15 cellular contexts compared by ENCODE assay signal in the genomic region with DNA sequence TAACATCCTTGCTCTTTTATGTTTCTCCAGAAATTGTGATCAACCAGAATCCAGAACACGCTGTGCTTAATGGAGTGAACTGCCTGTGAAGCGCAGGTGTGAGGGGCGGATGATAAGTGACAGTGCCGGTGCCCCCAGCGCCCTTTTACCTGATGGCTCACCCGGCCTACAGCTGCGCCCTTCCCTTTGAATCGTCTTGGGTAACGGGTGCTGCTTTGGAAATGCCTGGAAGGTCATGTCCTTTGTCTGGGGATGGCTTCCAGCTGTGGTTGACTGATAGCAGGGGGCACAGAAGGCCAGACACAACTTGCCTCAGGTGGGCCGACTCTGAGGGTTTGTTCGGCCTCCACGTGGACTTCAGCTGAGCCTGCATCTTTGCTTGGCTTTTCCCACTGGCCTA.
"Had no signal": no experiment of that assay in that cellular context is flagged by ENCODE, and none has a peak within 500 bp of the region (broad histone marks: within the 10 kb centered on the region; RNA-seq: fewer than 3 reads in every experiment).

No MANE protein-coding gene starts in this region.

- ATAC-seq: activated CD4-positive, CD25-positive, alpha-beta regulatory T cell treated with anti-CD3 and anti-CD28 coated beads, Interleukin-2, amount 50 U/mL, for 24 hours; natural killer cell treated with Interleukin-12 subunit alpha and Interleukin-12 subunit beta and Interleukin-15 and Interleukin-18, amount 100 ng/mL, for 72 hours; right cardiac atrium; T-cell had no signal

- H3K27me3 ChIP-seq: cardiac muscle cell, testis, upper lobe of left lung had no signal

- H3K4me1 ChIP-seq: prostate gland had no signal

- H3K27ac Mint-ChIP-seq: activated CD4-positive, alpha-beta T cell treated with anti-CD3 and anti-CD28 coated beads, Interleukin-2, amount 10 ng/mL, durations not matched to agents 7 days and 5 days; activated naive CD8-positive, alpha-beta T cell treated with anti-CD3 and anti-CD28 coated beads for 36 hours; natural killer cell treated with Interleukin-12 subunit alpha and Interleukin-12 subunit beta and Interleukin-15 and Interleukin-18, amount 100 ng/mL, for 72 hours; T-cell had no signal

- H3K4me3 ChIP-seq: cardiac muscle cell, prostate gland, testis, upper lobe of left lung had no signal

- H3K9me3 ChIP-seq: prostate gland, testis, upper lobe of left lung had no signal

- DNase-seq: activated CD4-positive, alpha-beta T cell treated with anti-CD3 and anti-CD28 coated beads, Interleukin-2, amount 10 ng/mL, durations not matched to agents 7 days and 5 days; activated naive CD4-positive, alpha-beta T cell; activated naive CD8-positive, alpha-beta T cell treated with anti-CD3 and anti-CD28 coated beads for 36 hours; amniotic stem cell; occipital lobe; right cardiac atrium; stimulated activated CD4-positive, alpha-beta T cell treated with anti-CD3 and anti-CD28 coated beads, Interleukin-2, amount 100 ng/mL, for 48 hours; T-cell; T-helper 9 cell; testis had no signal

- H3K36me3 ChIP-seq: cardiac muscle cell, prostate gland, upper lobe of left lung had no signal

- H3K27me3 Mint-ChIP-seq: T-cell had no signal

- H3K4me3 Mint-ChIP-seq: activated CD4-positive, alpha-beta T cell treated with anti-CD3 and anti-CD28 coated beads, Interleukin-2, amount 10 ng/mL, durations not matched to agents 7 days and 5 days; activated naive CD8-positive, alpha-beta T cell treated with anti-CD3 and anti-CD28 coated beads for 36 hours; natural killer cell treated with Interleukin-12 subunit alpha and Interleukin-12 subunit beta and Interleukin-15 and Interleukin-18, amount 100 ng/mL, for 72 hours; T-cell had no signal

- H3K36me3 Mint-ChIP-seq: activated naive CD8-positive, alpha-beta T cell treated with anti-CD3 and anti-CD28 coated beads for 36 hours; natural killer cell treated with Interleukin-12 subunit alpha and Interleukin-12 subunit beta and Interleukin-15 and Interleukin-18, amount 100 ng/mL, for 72 hours; T-cell had no signal

- H3K27ac ChIP-seq: cardiac muscle cell, prostate gland, testis, upper lobe of left lung had no signal
